Comparison of ENCODE assay signal across 8 cellular contexts in genomic region chr1:174022080-174022975, GRCh38. TPM values are rescaled to one million over a fixed set of nuclear protein-coding genes. Genes with fewer than 3 reads are reported as not detected.
DNase-seq lines count a peak whose midpoint lies in the region; ATAC-seq and TF ChIP-seq lines count a peak whose summit lies in the region.

RC3H1 (minus strand) TSS chr1:174022357; CDS start chr1:173992985, 29,372 bp downstream.

- TSS peak; percentile 98 for BruUV-seq in PC-9 (replicated peaks; lab: Mats Ljungman, UMichigan)

- ATAC-seq in GM21526 (IDR thresholded peaks at IDR 0.05; ENCODE audit: low FRiP score, unreplicated experiment) = peak; percentile 86

- peaks cover 23% of the 10 kb centered on the region for H4K20me1 ChIP-seq in PC-9 (ENCODE audit: insufficient read depth)

- no peaks in the 10 kb centered on the region for H3K9me2 ChIP-seq in PC-9 (ENCODE audit: insufficient read depth)

- peak within 1 kb of the TSS; percentile 100 for H3K4me2 ChIP-seq in PC-9

- H3K9me3 ChIP-seq in PC-9 (ENCODE audit: insufficient read depth, low read depth) (no peaks in the 10 kb centered on the region), mucosa of rectum (ENCODE audit: control insufficient read depth in 2 of 2, low read length in 2 of 2) (no peaks in the 10 kb centered on the region)

- peaks cover 41% of the 10 kb centered on the region for H3K4me1 ChIP-seq in PC-9 (replicated peaks; ENCODE audit: insufficient read depth)
- peaks cover 20 to 21% of the 10 kb centered on the region in 2 donors for H3K4me1 ChIP-seq in mucosa of rectum (ENCODE audit: control insufficient read depth in 2 of 2, insufficient read depth in 2 of 2, low read length in 2 of 2)

- H3K27ac ChIP-seq in PC-9 (peak within 1 kb of the TSS; percentile 93), epithelial cell of prostate (peak within 1 kb of the TSS; percentile 59), mucosa of rectum (ENCODE audit: low read depth in 2 of 2, low read length in 2 of 2) (peak within 1 kb of the TSS; percentile 96 to 98)

- peak within 1 kb of the TSS; percentile 76 for H3K4me3 ChIP-seq in PC-9
- peak within 1 kb of the TSS; percentile 94 to 97 for H3K4me3 ChIP-seq in mucosa of rectum (ENCODE audit: low read length in 2 of 2)

- POLR2A ChIA-PET in PC-9 (lab: Charles Lee; ENCODE audit: unreplicated experiment) = interaction anchor here (0.6 to 1.4 kb wide), 17 partner anchors 8 to 1579 kb away, joined by 3 to 16 read pairs (median 4); partner anchors contain the start of gene ZBTB37

- CTCF ChIA-PET in PC-9 (lab: Charles Lee) = no interaction called here

- peaks cover 46% of the 10 kb centered on the region for H3K79me2 ChIP-seq in PC-9 (ENCODE audit: low read depth)

- H2AFZ ChIP-seq in PC-9 = peak within 1 kb of the TSS; percentile 92

- H3K27me3 ChIP-seq in PC-9 (ENCODE audit: insufficient read depth, low read depth) (no peaks in the 10 kb centered on the region), mucosa of rectum (ENCODE audit: control insufficient read depth in 2 of 2, insufficient read depth in 2 of 2, low read length in 2 of 2) (no peaks in the 10 kb centered on the region)

- peaks cover 14% of the 10 kb centered on the region; the same call in 1 of the 2 replicates for H3F3A ChIP-seq in PC-9 (ENCODE audit: insufficient read depth, low read depth)

- DNase-seq in DMS 273 treated with DMSO at 0.1 percent for 48 hours (lab: John Stamatoyannopoulos, UW) = peak; percentile 50
- DNase-seq in HuH-7.5 (ENCODE audit: low spot score) = peak; percentile 64
- peak; percentile 80 to 90 for DNase-seq in PC-9
- DNase-seq in activated T-cell treated with anti-CD3 and anti-CD28 coated beads for 48 hours (ENCODE audit: low read depth) = peak; percentile 87
- DNase-seq in epithelial cell of prostate (ENCODE audit: low read depth, low spot score) = peak; percentile 22
- peak; percentile 92 for DNase-seq in stimulated activated CD8-positive, alpha-beta memory T cell treated with anti-CD3 and anti-CD28 coated beads, Interleukin-4, amount 100 ng/mL, for 48 hours

- intact Hi-C loops in PC-9 (cut with micrococcal nuclease; ENCODE audit: unreplicated experiment) = loop anchor here (1.0 to 5.0 kb wide), 2 partner anchors 53 to 135 kb away; partner anchors contain the start of gene RABGAP1L

- TF ChIP-seq CTCF in PC-9 (conservative IDR thresholded peaks at IDR 0.05) = no peak

- H3K9ac ChIP-seq in mucosa of rectum (ENCODE audit: low read depth in 1 of 2, low read length in 2 of 2) = peak within 1 kb of the TSS; percentile 97 to 98

- H3K36me3 ChIP-seq in PC-9 (ENCODE audit: low read depth) = peaks cover 4% of the 10 kb centered on the region; the same call in 1 of the 2 replicates
- no peaks in the 10 kb centered on the region for H3K36me3 ChIP-seq in mucosa of rectum (ENCODE audit: control insufficient read depth in 2 of 2, insufficient read depth in 2 of 2, low read length in 2 of 2)

RNA-seq across cellular contexts. Expression of gene RC3H1, which starts in this region (rescaled TPM):
- 25.2 and 29.5 TPM in 2 replicates for total RNA-seq in PC-9 (2021)

Comparison
In these comparisons a context has a peak if more than half of its experiments do, and no peak if none do; other contexts are left out.
1. Peak in every context shown above with its lines: DNase-seq, ATAC-seq, H3K4me3 ChIP-seq and H3K27ac ChIP-seq.
2. DNase-seq: peak in every context shown above with its lines; median percentile 92 in stimulated activated CD8-positive, alpha-beta memory T cell treated with anti-CD3 and anti-CD28 coated beads, Interleukin-4, amount 100 ng/mL, for 48 hours; 87 in activated T-cell treated with anti-CD3 and anti-CD28 coated beads for 48 hours; 85 in PC-9; 64 in HuH-7.5; 50 in DMS 273 treated with DMSO at 0.1 percent for 48 hours; 22 in epithelial cell of prostate.